1 cellular context compared by ENCODE assay signal in the genomic region with DNA sequence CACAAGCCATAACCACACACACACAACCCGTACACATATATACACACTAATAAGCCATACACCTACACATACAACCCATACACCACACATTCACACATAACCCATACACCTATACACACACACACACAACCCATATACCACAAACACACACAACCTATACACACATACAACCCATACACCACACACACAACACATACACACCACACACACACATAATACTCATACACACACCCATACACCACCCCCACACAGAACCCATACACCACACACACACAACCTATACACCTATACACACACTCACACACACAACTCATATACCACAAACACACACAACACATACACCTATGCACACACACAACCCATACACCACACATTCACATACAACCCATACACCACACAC.
TF ChIP-seq lines count a peak whose summit lies in the region.

No MANE protein-coding gene starts in this region.

TF ChIP-seq in HEK293, 187 proteins besides CTCF, POLR2A, EP300 and RAD21 (continued from another document and continues in another):
- TF ChIP-seq ELK4 (IDR thresholded peaks at IDR 0.05; ENCODE audit: borderline replicate concordance, low read depth, low read length) = no peak
- no peak for TF ChIP-seq MEIS1 (CRISPR knock-in tag; IDR thresholded peaks at IDR 0.05; ENCODE audit: borderline replicate concordance)
- TF ChIP-seq ZNF121 (tag by site-specific recombination; IDR thresholded peaks at IDR 0.05) = no peak
- no peak for TF ChIP-seq ZNF10 (tag by site-specific recombination; IDR thresholded peaks at IDR 0.05)
- TF ChIP-seq, protein P1, sequence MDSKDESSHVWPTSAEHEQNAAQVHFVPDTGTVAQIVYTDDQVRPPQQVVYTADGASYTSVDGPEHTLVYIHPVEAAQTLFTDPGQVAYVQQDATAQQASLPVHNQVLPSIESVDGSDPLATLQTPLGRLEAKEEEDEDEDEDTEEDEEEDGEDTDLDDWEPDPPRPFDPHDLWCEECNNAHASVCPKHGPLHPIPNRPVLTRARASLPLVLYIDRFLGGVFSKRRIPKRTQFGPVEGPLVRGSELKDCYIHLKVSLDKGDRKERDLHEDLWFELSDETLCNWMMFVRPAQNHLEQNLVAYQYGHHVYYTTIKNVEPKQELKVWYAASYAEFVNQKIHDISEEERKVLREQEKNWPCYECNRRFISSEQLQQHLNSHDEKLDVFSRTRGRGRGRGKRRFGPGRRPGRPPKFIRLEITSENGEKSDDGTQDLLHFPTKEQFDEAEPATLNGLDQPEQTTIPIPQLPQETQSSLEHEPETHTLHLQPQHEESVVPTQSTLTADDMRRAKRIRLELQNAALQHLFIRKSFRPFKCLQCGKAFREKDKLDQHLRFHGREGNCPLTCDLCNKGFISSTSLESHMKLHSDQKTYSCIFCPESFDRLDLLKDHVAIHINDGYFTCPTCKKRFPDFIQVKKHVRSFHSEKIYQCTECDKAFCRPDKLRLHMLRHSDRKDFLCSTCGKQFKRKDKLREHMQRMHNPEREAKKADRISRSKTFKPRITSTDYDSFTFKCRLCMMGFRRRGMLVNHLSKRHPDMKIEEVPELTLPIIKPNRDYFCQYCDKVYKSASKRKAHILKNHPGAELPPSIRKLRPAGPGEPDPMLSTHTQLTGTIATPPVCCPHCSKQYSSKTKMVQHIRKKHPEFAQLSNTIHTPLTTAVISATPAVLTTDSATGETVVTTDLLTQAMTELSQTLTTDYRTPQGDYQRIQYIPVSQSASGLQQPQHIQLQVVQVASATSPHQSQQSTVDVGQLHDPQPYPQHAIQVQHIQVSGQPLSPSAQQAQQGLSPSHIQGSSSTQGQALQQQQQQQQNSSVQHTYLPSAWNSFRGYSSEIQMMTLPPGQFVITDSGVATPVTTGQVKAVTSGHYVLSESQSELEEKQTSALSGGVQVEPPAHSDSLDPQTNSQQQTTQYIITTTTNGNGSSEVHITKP (tag by site-specific recombination; IDR thresholded peaks at IDR 0.05) = no peak
- TF ChIP-seq ZNF2 (tag by site-specific recombination; IDR thresholded peaks at IDR 0.05) = no peak
- no peak for TF ChIP-seq KLF1 (tag by site-specific recombination; IDR thresholded peaks at IDR 0.05)
- 0 out of 2 replicates have a peak, but pooled peaks have one; percentile 21 for TF ChIP-seq ZNF544 (tag by site-specific recombination; IDR thresholded peaks at IDR 0.05)
- TF ChIP-seq ZNF335 (tag by site-specific recombination; conservative IDR thresholded peaks at IDR 0.05) = no peak
- TF ChIP-seq SP2 (tag by site-specific recombination; IDR thresholded peaks at IDR 0.05) = no peak
- TF ChIP-seq, protein P2, sequence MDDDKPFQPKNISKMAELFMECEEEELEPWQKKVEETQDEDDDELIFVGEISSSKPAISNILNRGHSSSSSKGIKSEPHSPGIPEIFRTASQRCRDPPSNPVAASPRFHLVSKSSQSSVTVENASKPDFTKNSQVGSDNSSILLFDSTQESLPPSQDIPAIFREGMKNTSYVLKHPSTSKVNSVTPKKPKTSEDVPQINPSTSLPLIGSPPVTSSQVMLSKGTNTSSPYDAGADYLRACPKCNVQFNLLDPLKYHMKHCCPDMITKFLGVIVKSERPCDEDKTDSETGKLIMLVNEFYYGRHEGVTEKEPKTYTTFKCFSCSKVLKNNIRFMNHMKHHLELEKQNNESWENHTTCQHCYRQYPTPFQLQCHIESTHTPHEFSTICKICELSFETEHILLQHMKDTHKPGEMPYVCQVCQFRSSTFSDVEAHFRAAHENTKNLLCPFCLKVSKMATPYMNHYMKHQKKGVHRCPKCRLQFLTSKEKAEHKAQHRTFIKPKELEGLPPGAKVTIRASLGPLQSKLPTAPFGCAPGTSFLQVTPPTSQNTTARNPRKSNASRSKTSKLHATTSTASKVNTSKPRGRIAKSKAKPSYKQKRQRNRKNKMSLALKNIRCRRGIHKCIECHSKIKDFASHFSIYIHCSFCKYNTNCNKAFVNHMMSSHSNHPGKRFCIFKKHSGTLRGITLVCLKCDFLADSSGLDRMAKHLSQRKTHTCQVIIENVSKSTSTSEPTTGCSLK (tag by site-specific recombination; IDR thresholded peaks at IDR 0.05) = 0 out of 2 replicates have a peak, but pooled peaks have one; percentile 51
- TF ChIP-seq, protein P3, sequence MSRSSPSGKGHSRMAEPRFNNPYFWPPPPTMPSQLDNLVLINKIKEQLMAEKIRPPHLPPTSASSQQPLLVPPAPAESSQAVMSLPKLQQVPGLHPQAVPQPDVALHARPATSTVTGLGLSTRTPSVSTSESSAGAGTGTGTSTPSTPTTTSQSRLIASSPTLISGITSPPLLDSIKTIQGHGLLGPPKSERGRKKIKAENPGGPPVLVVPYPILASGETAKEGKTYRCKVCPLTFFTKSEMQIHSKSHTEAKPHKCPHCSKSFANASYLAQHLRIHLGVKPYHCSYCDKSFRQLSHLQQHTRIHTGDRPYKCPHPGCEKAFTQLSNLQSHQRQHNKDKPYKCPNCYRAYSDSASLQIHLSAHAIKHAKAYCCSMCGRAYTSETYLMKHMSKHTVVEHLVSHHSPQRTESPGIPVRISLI (tag by site-specific recombination; IDR thresholded peaks at IDR 0.05) = no peak
- no peak for TF ChIP-seq TRIM28 (IDR thresholded peaks at IDR 0.05; ENCODE audit: borderline replicate concordance, low read length)
- no peak for TF ChIP-seq ZNF830 (tag by site-specific recombination; IDR thresholded peaks at IDR 0.05; ENCODE audit: low read depth)
- TF ChIP-seq YY2 (tag by site-specific recombination; IDR thresholded peaks at IDR 0.05) = no peak
- TF ChIP-seq, protein P4, sequence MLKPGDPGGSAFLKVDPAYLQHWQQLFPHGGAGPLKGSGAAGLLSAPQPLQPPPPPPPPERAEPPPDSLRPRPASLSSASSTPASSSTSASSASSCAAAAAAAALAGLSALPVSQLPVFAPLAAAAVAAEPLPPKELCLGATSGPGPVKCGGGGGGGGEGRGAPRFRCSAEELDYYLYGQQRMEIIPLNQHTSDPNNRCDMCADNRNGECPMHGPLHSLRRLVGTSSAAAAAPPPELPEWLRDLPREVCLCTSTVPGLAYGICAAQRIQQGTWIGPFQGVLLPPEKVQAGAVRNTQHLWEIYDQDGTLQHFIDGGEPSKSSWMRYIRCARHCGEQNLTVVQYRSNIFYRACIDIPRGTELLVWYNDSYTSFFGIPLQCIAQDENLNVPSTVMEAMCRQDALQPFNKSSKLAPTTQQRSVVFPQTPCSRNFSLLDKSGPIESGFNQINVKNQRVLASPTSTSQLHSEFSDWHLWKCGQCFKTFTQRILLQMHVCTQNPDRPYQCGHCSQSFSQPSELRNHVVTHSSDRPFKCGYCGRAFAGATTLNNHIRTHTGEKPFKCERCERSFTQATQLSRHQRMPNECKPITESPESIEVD (tag by site-specific recombination; IDR thresholded peaks at IDR 0.05) = no peak
- no peak for TF ChIP-seq SP7 (tag by site-specific recombination; IDR thresholded peaks at IDR 0.05)
- TF ChIP-seq, protein P5, sequence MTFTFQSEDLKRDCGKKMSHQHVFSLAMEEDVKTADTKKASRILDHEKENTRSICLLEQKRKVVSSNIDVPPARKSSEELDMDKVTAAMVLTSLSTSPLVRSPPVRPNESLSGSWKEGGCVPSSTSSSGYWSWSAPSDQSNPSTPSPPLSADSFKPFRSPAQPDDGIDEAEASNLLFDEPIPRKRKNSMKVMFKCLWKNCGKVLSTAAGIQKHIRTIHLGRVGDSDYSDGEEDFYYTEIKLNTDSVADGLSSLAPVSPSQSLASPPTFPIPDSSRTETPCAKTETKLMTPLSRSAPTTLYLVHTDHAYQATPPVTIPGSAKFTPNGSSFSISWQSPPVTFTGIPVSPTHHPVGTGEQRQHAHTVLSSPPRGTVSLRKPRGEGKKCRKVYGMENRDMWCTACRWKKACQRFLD (tag by site-specific recombination; IDR thresholded peaks at IDR 0.05) = no peak
- no peak for TF ChIP-seq ZBTB6 (tag by site-specific recombination; IDR thresholded peaks at IDR 0.05)
- TF ChIP-seq, protein P6, sequence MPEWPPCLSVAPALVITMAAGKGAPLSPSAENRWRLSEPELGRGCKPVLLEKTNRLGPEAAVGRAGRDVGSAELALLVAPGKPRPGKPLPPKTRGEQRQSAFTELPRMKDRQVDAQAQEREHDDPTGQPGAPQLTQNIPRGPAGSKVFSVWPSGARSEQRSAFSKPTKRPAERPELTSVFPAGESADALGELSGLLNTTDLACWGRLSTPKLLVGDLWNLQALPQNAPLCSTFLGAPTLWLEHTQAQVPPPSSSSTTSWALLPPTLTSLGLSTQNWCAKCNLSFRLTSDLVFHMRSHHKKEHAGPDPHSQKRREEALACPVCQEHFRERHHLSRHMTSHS (tag by site-specific recombination; IDR thresholded peaks at IDR 0.05) = 0 out of 2 replicates have a peak, but pooled peaks have one; percentile 20
- TF ChIP-seq, protein P7, sequence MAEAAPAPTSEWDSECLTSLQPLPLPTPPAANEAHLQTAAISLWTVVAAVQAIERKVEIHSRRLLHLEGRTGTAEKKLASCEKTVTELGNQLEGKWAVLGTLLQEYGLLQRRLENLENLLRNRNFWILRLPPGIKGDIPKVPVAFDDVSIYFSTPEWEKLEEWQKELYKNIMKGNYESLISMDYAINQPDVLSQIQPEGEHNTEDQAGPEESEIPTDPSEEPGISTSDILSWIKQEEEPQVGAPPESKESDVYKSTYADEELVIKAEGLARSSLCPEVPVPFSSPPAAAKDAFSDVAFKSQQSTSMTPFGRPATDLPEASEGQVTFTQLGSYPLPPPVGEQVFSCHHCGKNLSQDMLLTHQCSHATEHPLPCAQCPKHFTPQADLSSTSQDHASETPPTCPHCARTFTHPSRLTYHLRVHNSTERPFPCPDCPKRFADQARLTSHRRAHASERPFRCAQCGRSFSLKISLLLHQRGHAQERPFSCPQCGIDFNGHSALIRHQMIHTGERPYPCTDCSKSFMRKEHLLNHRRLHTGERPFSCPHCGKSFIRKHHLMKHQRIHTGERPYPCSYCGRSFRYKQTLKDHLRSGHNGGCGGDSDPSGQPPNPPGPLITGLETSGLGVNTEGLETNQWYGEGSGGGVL (tag by site-specific recombination; IDR thresholded peaks at IDR 0.05) = 0 out of 2 replicates have a peak, but pooled peaks have one; percentile 13
- TF ChIP-seq, protein P8, sequence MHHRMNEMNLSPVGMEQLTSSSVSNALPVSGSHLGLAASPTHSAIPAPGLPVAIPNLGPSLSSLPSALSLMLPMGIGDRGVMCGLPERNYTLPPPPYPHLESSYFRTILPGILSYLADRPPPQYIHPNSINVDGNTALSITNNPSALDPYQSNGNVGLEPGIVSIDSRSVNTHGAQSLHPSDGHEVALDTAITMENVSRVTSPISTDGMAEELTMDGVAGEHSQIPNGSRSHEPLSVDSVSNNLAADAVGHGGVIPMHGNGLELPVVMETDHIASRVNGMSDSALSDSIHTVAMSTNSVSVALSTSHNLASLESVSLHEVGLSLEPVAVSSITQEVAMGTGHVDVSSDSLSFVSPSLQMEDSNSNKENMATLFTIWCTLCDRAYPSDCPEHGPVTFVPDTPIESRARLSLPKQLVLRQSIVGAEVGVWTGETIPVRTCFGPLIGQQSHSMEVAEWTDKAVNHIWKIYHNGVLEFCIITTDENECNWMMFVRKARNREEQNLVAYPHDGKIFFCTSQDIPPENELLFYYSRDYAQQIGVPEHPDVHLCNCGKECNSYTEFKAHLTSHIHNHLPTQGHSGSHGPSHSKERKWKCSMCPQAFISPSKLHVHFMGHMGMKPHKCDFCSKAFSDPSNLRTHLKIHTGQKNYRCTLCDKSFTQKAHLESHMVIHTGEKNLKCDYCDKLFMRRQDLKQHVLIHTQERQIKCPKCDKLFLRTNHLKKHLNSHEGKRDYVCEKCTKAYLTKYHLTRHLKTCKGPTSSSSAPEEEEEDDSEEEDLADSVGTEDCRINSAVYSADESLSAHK (tag by site-specific recombination; IDR thresholded peaks at IDR 0.05) = no peak
- TF ChIP-seq ZNF670 (tag by site-specific recombination; IDR thresholded peaks at IDR 0.05; ENCODE audit: low read depth) = no peak
- no peak for TF ChIP-seq ZNF768 (tag by site-specific recombination; IDR thresholded peaks at IDR 0.05)
- peak; percentile 27; the same call in 1 of the 2 replicates for TF ChIP-seq ZNF266 (tag by site-specific recombination; IDR thresholded peaks at IDR 0.05; ENCODE audit: low read depth)
- no peak for TF ChIP-seq ZNF843 (tag by site-specific recombination; IDR thresholded peaks at IDR 0.05)
- TF ChIP-seq ZBTB48 (tag by site-specific recombination; IDR thresholded peaks at IDR 0.05) = no peak
- TF ChIP-seq ZNF510 (tag by site-specific recombination; IDR thresholded peaks at IDR 0.05; ENCODE audit: insufficient replicate concordance) = no peak
- TF ChIP-seq ZSCAN30 (tag by site-specific recombination; IDR thresholded peaks at IDR 0.05) = no peak
- no peak for TF ChIP-seq HOXA7 (CRISPR knock-in tag; IDR thresholded peaks at IDR 0.05; ENCODE audit: borderline replicate concordance)
- TF ChIP-seq ZNF560 (tag by site-specific recombination; IDR thresholded peaks at IDR 0.05; ENCODE audit: borderline replicate concordance) = no peak
- 0 out of 2 replicates have a peak, but pooled peaks have one; percentile 41 for TF ChIP-seq ZNF148 (tag by site-specific recombination; IDR thresholded peaks at IDR 0.05; ENCODE audit: borderline replicate concordance)
- 0 out of 2 replicates have a peak, but pooled peaks have one; percentile 55 for TF ChIP-seq ZNF114 (tag by site-specific recombination; IDR thresholded peaks at IDR 0.05)
- TF ChIP-seq ZNF433 (tag by site-specific recombination; IDR thresholded peaks at IDR 0.05; ENCODE audit: low read depth) = no peak
- no peak for TF ChIP-seq GFI1B (tag by site-specific recombination; IDR thresholded peaks at IDR 0.05)
